ENCODE assay signal across 25 cellular contexts in genomic region chr5:3080366-3080765, GRCh38.
"Had no signal": no experiment of that assay in that cellular context is flagged by ENCODE, and none has a peak within 500 bp of the region (broad histone marks: within the 10 kb centered on the region; RNA-seq: fewer than 3 reads in every experiment).

No MANE protein-coding gene starts in this region.

- DNase-seq: activated CD4-positive, alpha-beta memory T cell treated with anti-CD3 and anti-CD28 coated beads, Interleukin-2, amount 10 ng/mL, durations not matched to agents 7 days and 5 days; activated CD4-positive, alpha-beta T cell treated with anti-CD3 and anti-CD28 coated beads for 36 hours; activated CD4-positive, alpha-beta T cell treated with anti-CD3 and anti-CD28 coated beads, Interleukin-2, amount 10 ng/mL, durations not matched to agents 7 days and 5 days; activated CD4-positive, alpha-beta T cell treated with anti-CD3 and anti-CD28 coated beads, Interleukin-2, amount 50 U/mL, for 4 hours; activated CD4-positive, CD25-positive, alpha-beta regulatory T cell; activated CD4-positive, CD25-positive, alpha-beta regulatory T cell treated with anti-CD3 and anti-CD28 coated beads, Interleukin-2, amount 50 U/mL, for 72 hours; activated CD8-positive, alpha-beta memory T cell treated with anti-CD3 and anti-CD28 coated beads, Interleukin-2, amount 50 U/mL, for 48 hours; activated gamma-delta T cell; activated naive CD4-positive, alpha-beta T cell; activated naive CD4-positive, alpha-beta T cell treated with anti-CD3 and anti-CD28 coated beads, Interleukin-2, amount 10 ng/mL, durations not matched to agents 7 days and 5 days; activated naive CD8-positive, alpha-beta T cell treated with anti-CD3 and anti-CD28 coated beads, Interleukin-2, amount 10 ng/mL, durations not matched to agents 7 days and 5 days; activated T-cell treated with anti-CD3 and anti-CD28 coated beads for 4 hours; activated T-cell treated with anti-CD3 and anti-CD28 coated beads, Interleukin-2, amount 50 U/mL, for 24 hours; activated T-cell treated with anti-CD3 and anti-CD28 coated beads, Interleukin-2, amount 50 U/mL, for 72 hours; brain microvascular endothelial cell; dorsolateral prefrontal cortex; effector memory CD4-positive, alpha-beta T cell; endodermal cell; foreskin fibroblast; T-helper 2 cell had no signal

- H3K36me3 ChIP-seq: brain microvascular endothelial cell had no signal

- H3K27ac Mint-ChIP-seq: activated CD4-positive, alpha-beta memory T cell treated with anti-CD3 and anti-CD28 coated beads, Interleukin-2, amount 10 ng/mL, durations not matched to agents 7 days and 5 days; activated CD4-positive, alpha-beta T cell treated with anti-CD3 and anti-CD28 coated beads for 36 hours; activated CD4-positive, alpha-beta T cell treated with anti-CD3 and anti-CD28 coated beads, Interleukin-2, amount 10 ng/mL, durations not matched to agents 7 days and 5 days; activated naive CD4-positive, alpha-beta T cell treated with anti-CD3 and anti-CD28 coated beads, Interleukin-2, amount 50 U/mL, for 72 hours; activated naive CD8-positive, alpha-beta T cell treated with anti-CD3 and anti-CD28 coated beads, Interleukin-2, amount 10 ng/mL, durations not matched to agents 7 days and 5 days; activated T-cell treated with anti-CD3 and anti-CD28 coated beads, Interleukin-2, amount 50 U/mL, for 24 hours; activated T-cell treated with anti-CD3 and anti-CD28 coated beads, Interleukin-2, amount 50 U/mL, for 72 hours; dendritic cell treated with granulocyte-macrophage colony-stimulating factor and Interleukin-4, amounts not matched to agents 40 ng/mL and 50 ng/mL, for 4 days; endodermal cell had no signal

- H3K4me3 ChIP-seq: coronary artery, dorsolateral prefrontal cortex had no signal

- H3K27me3 ChIP-seq: brain microvascular endothelial cell had no signal

- H3K36me3 Mint-ChIP-seq: activated naive CD4-positive, alpha-beta T cell treated with anti-CD3 and anti-CD28 coated beads, Interleukin-2, amount 10 ng/mL, durations not matched to agents 7 days and 5 days; activated naive CD8-positive, alpha-beta T cell treated with anti-CD3 and anti-CD28 coated beads, Interleukin-2, amount 10 ng/mL, durations not matched to agents 7 days and 5 days had no signal

- H3K27ac ChIP-seq: brain microvascular endothelial cell, coronary artery, dorsolateral prefrontal cortex had no signal

- H3K4me1 Mint-ChIP-seq: activated CD4-positive, alpha-beta memory T cell treated with anti-CD3 and anti-CD28 coated beads, Interleukin-2, amount 10 ng/mL, durations not matched to agents 7 days and 5 days; activated CD4-positive, alpha-beta T cell treated with anti-CD3 and anti-CD28 coated beads for 36 hours; activated CD4-positive, alpha-beta T cell treated with anti-CD3 and anti-CD28 coated beads, Interleukin-2, amount 10 ng/mL, durations not matched to agents 7 days and 5 days; activated naive CD4-positive, alpha-beta T cell treated with anti-CD3 and anti-CD28 coated beads, Interleukin-2, amount 10 ng/mL, durations not matched to agents 7 days and 5 days; activated naive CD8-positive, alpha-beta T cell treated with anti-CD3 and anti-CD28 coated beads, Interleukin-2, amount 10 ng/mL, durations not matched to agents 7 days and 5 days; central memory CD8-positive, alpha-beta T cell had no signal

- H3K27me3 Mint-ChIP-seq: activated CD4-positive, alpha-beta memory T cell treated with anti-CD3 and anti-CD28 coated beads, Interleukin-2, amount 10 ng/mL, durations not matched to agents 7 days and 5 days; activated CD4-positive, alpha-beta T cell treated with anti-CD3 and anti-CD28 coated beads for 36 hours; activated CD4-positive, alpha-beta T cell treated with anti-CD3 and anti-CD28 coated beads, Interleukin-2, amount 10 ng/mL, durations not matched to agents 7 days and 5 days; activated naive CD4-positive, alpha-beta T cell treated with anti-CD3 and anti-CD28 coated beads, Interleukin-2, amount 10 ng/mL, durations not matched to agents 7 days and 5 days; activated naive CD8-positive, alpha-beta T cell treated with anti-CD3 and anti-CD28 coated beads, Interleukin-2, amount 10 ng/mL, durations not matched to agents 7 days and 5 days; activated T-cell treated with anti-CD3 and anti-CD28 coated beads, Interleukin-2, amount 50 U/mL, for 24 hours; central memory CD8-positive, alpha-beta T cell; dendritic cell treated with granulocyte-macrophage colony-stimulating factor and Interleukin-4, amounts not matched to agents 40 ng/mL and 50 ng/mL, for 4 days had no signal

- ATAC-seq: activated CD4-positive, alpha-beta T cell treated with anti-CD3 and anti-CD28 coated beads for 36 hours; activated naive CD4-positive, alpha-beta T cell treated with anti-CD3 and anti-CD28 coated beads, Interleukin-2, amount 50 U/mL, for 72 hours; activated T-cell treated with anti-CD3 and anti-CD28 coated beads, Interleukin-2, amount 50 U/mL, for 72 hours; esophagus mucosa had no signal

- H3K4me3 Mint-ChIP-seq: activated CD4-positive, alpha-beta memory T cell treated with anti-CD3 and anti-CD28 coated beads, Interleukin-2, amount 10 ng/mL, durations not matched to agents 7 days and 5 days; activated CD4-positive, alpha-beta T cell treated with anti-CD3 and anti-CD28 coated beads for 36 hours; activated CD4-positive, alpha-beta T cell treated with anti-CD3 and anti-CD28 coated beads, Interleukin-2, amount 10 ng/mL, durations not matched to agents 7 days and 5 days; activated naive CD4-positive, alpha-beta T cell treated with anti-CD3 and anti-CD28 coated beads, Interleukin-2, amount 10 ng/mL, durations not matched to agents 7 days and 5 days; activated naive CD8-positive, alpha-beta T cell treated with anti-CD3 and anti-CD28 coated beads, Interleukin-2, amount 10 ng/mL, durations not matched to agents 7 days and 5 days; activated T-cell treated with anti-CD3 and anti-CD28 coated beads, Interleukin-2, amount 50 U/mL, for 24 hours; activated T-cell treated with anti-CD3 and anti-CD28 coated beads, Interleukin-2, amount 50 U/mL, for 72 hours; central memory CD8-positive, alpha-beta T cell; dendritic cell treated with granulocyte-macrophage colony-stimulating factor and Interleukin-4, amounts not matched to agents 40 ng/mL and 50 ng/mL, for 4 days; endodermal cell had no signal
